Comparison of ENCODE assay signal across 18 cellular contexts in the genomic region with DNA sequence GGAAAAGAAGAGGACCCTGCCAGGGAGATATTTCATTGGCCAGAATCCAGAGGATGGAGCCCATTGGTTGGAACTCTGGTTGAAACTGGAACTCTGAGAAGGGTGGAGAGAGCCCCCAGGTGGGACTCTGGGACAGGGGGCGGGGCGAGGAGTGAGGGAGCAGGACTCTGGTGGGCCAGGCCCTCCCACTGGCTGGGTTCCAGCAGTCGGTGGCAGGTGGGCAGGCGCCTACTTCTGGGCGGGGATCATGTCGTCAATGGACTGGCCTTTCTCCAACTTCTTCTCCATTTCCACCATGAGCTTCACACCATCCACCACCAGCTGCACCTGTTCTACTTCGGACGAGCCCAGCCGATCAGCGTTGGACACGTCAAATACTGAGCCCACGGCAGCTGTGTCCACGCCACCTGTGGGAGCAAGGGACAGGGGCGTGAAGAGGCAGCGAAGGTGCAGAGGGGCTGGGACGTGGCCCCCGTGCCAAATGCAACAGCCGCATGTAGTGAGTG. TPM values are rescaled to one million over a fixed set of nuclear protein-coding genes. Genes with fewer than 3 reads are reported as not detected.
DNase-seq lines count a peak whose midpoint lies in the region; ATAC-seq and TF ChIP-seq lines count a peak whose summit lies in the region.
"Had no signal": no experiment of that assay in that cellular context is flagged by ENCODE, and none has a peak within 500 bp of the region (broad histone marks: within the 10 kb centered on the region; RNA-seq: fewer than 3 reads in every experiment).

No MANE protein-coding gene starts in this region.

- peaks cover 21% of the 10 kb centered on the region for H3K4me1 ChIP-seq in psoas muscle
- H3K4me1 ChIP-seq: lower lobe of right lung, transverse colon had no signal

- H3K27ac ChIP-seq in psoas muscle = peak overlapping the region; percentile 72
- H3K27ac ChIP-seq: lower lobe of right lung, transverse colon had no signal

- intact Hi-C loops in psoas muscle (cut with DNase I) = no loop called here

- ATAC-seq in psoas muscle (peak in 2 of 4 donors; percentile 6 to 27), HG03469 (IDR thresholded peaks at IDR 0.05; ENCODE audit: unreplicated experiment) (no peak), HG02798 (IDR thresholded peaks at IDR 0.05; ENCODE audit: poor library complexity, unreplicated experiment) (no peak)
- ATAC-seq: lower lobe of right lung, PC-3 had no signal

- no peak for TF ChIP-seq CTCF in psoas muscle (IDR thresholded peaks at IDR 0.05)

- H3K4me3 ChIP-seq in psoas muscle = no peak overlapping the region
- H3K4me3 ChIP-seq: lower lobe of right lung, transverse colon had no signal

- WGBS in psoas muscle, 3 donors = 33 to 53% (median 36%) methylated on average over 16 to 18 of the region's 18 CpGs

- H3K9me3 ChIP-seq in psoas muscle = peaks cover 5% of the 10 kb centered on the region
- H3K9me3 ChIP-seq: lower lobe of right lung, transverse colon had no signal

- H3K36me3 ChIP-seq in psoas muscle (ENCODE audit: insufficient read depth in 1 of 2, low read depth in 1 of 2) = peaks cover 0 to 45% of the 10 kb centered on the region in 2 donors
- H3K36me3 ChIP-seq: transverse colon had no signal

- DNase-seq in NCI-H1092 treated with DMSO at 0.1 percent for 48 hours (lab: John Stamatoyannopoulos, UW) (peak; percentile 7), NCI-H1092 (lab: John Stamatoyannopoulos, UW) (no peak), NCI-H146 treated with DMSO at 0.1 percent for 48 hours (lab: John Stamatoyannopoulos, UW; ENCODE audit: unreplicated experiment) (peak; percentile 86), NCI-H82 treated with DMSO at 0.1 percent for 48 hours (lab: John Stamatoyannopoulos, UW; ENCODE audit: unreplicated experiment) (peak; percentile 45), psoas muscle (no peak), mesenteric fat pad (ENCODE audit: low spot score) (no peak)
- DNase-seq: 8988T; activated CD4-positive, CD25-positive, alpha-beta regulatory T cell; activated naive CD4-positive, alpha-beta T cell treated with Interleukin-2 at 50 U/mL for 16 hours; CD4-positive, alpha-beta memory T cell; lower lobe of right lung; NCI-H2081 treated with DMSO at 0.1 percent for 48 hours; PC-3; stimulated activated CD4-positive, alpha-beta T cell treated with anti-CD3 and anti-CD28 coated beads, Interleukin-4, amount 100 ng/mL, for 1 hour; transverse colon had no signal

- no peaks in the 10 kb centered on the region for H3K27me3 ChIP-seq in psoas muscle (ENCODE audit: insufficient read depth in 3 of 3, low read length in 2 of 3)
- H3K27me3 ChIP-seq: transverse colon had no signal

RNA-seq across cellular contexts. Expression of a gene that starts 16.1 kb away (rescaled TPM):
- total RNA-seq in psoas muscle (over 10,000 TPM in 3 of 4 donors, 1,000 to 10,000 TPM in 1; 9,755 to 16,244 (median 12,984) TPM), mesenteric fat pad (not detected)
- polyA plus RNA-seq in psoas muscle = over 10,000 TPM in 2 of 3 donors, 1,000 to 10,000 TPM in 1; 9,503 to 23,818 (median 21,473) TPM
- total RNA-seq: CD4-positive, alpha-beta memory T cell; PC-3 had no signal
- polyA plus RNA-seq: CD4-positive, alpha-beta memory T cell had no signal

RNA-seq across cellular contexts. Expression of a gene that starts 34.0 kb away (rescaled TPM):
- total RNA-seq in psoas muscle (under 1 TPM in 2 of 4 donors, not detected in 2; 0.11 to 0.27 TPM), mesenteric fat pad (not detected)
- under 1 TPM in 2 of 3 donors, not detected in 1; 0.03 to 0.05 TPM for polyA plus RNA-seq in psoas muscle
- total RNA-seq: CD4-positive, alpha-beta memory T cell; transverse colon had no signal
- polyA plus RNA-seq: CD4-positive, alpha-beta memory T cell; neural cell had no signal

RNA-seq across cellular contexts. Expression of a gene that starts 55.5 kb away (rescaled TPM):
- total RNA-seq in psoas muscle (10 to 100 TPM; 29.7 to 37.7 (median 34.4) TPM), mesenteric fat pad (25.9 TPM)
- 10 to 100 TPM; 11.0 to 12.5 (median 12.4) TPM for polyA plus RNA-seq in psoas muscle

Comparison
In these comparisons a context has a peak if more than half of its experiments do, and no peak if none do; other contexts are left out.
1. DNase-seq: peak in NCI-H1092 treated with DMSO at 0.1 percent for 48 hours (single experiment), NCI-H146 treated with DMSO at 0.1 percent for 48 hours (single experiment) and NCI-H82 treated with DMSO at 0.1 percent for 48 hours (single experiment); none in NCI-H1092 (single experiment), psoas muscle (0 of 2) and mesenteric fat pad (single experiment).
2. RNA of a gene that starts 16.1 kb away (total RNA-seq): 9,755 to 16,244 TPM in psoas muscle; not detected in mesenteric fat pad (single experiment); every median in the first group is over 1,000 times any median in the second.